ENCODE assay signal across 15 cellular contexts in the genomic region with DNA sequence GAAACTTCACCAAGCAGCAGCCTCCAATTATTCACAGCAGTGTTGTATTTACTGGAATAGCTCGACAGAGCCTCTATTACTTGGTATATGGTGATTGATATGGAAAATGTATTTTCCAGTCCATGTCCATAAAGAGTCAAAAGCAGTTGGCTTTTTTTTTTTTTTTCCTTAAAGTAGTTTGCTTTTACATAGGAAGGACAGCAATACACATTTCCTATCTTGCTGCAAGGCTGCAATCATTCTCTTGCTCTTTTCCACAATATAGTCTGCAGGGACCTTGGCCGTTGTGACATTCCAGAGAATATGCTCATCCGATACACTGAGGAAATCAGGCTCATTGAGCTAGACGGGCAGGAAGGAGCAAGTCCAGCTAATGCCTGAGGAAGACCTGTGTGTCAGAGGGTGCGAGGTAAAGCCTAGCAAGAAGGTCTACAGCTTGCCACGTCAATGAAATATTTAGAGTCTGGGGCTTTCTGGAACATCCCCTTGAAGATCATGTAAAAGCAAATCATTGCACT.
DNase-seq lines count a peak whose midpoint lies in the region; ATAC-seq and TF ChIP-seq lines count a peak whose summit lies in the region.
"Had no signal": no experiment of that assay in that cellular context is flagged by ENCODE, and none has a peak within 500 bp of the region (broad histone marks: within the 10 kb centered on the region; RNA-seq: fewer than 3 reads in every experiment).

No MANE protein-coding gene starts in this region.

- H3K4me1 ChIP-seq in HEK293 (ENCODE audit: control insufficient read depth, insufficient read depth, low read length): no peaks in the 10 kb centered on the region
- H3K4me1 ChIP-seq: HAP-1 had no signal

- peaks cover 53% of the 10 kb centered on the region for H3K27me3 Mint-ChIP-seq in stimulated activated memory B cell treated with anti-CD40 and anti-IgM and Interleukin-4, amounts not matched to agents 10 μg/mL and 1 μg/mL and 100 μg/mL, for 72 hours

- CTCF ChIA-PET in HEK293 (lab: Yijun Ruan, JAX): interaction anchor here (0.6 to 1.3 kb wide), 4 partner anchors 73 to 407 kb away, joined by 3 to 4 read pairs (median 3); no protein-coding TSS in a partner anchor
- CTCF ChIA-PET in RWPE1 (lab: Yijun Ruan, JAX): interaction anchor here (1.1 kb wide), 1 partner anchor 188 kb away, joined by 3 read pairs; no protein-coding TSS in a partner anchor

- TF ChIP-seq CTCF in HEK293 (tag by site-specific recombination; IDR thresholded peaks at IDR 0.05) (no peak), RWPE1 (conservative IDR thresholded peaks at IDR 0.05; ENCODE audit: low read depth) (no peak)

- peak; percentile 23 for DNase-seq in A172 (ENCODE audit: low spot score)
- peak; percentile 24 for DNase-seq in RWPE1 (ENCODE audit: low spot score)
- peak; percentile 12 for DNase-seq in kidney tubule cell (ENCODE audit: low spot score)
- no peak for DNase-seq in AML-193 (lab: John Stamatoyannopoulos, UW)
- DNase-seq: CD4-positive, alpha-beta T cell; DMS79; GDM1; HFFc6 had no signal

- POLR2A ChIA-PET in HEK293 (lab: Yijun Ruan, JAX) (no interaction called here), RWPE1 (lab: Yijun Ruan, JAX; ENCODE audit: low non-redundant PET) (no interaction called here)

- no peak overlapping the region for H3K27ac ChIP-seq in HEK293 (ENCODE audit: extremely low read depth, low read depth, low read length)
- H3K27ac ChIP-seq in RWPE1: no peak overlapping the region
- H3K27ac ChIP-seq: BLaER1 treated with 17β-estradiol and CSF1 and Interleukin-3, amounts not matched to agents 10 nM and 100 nM had no signal

- no peak overlapping the region for H3K4me3 Mint-ChIP-seq in stimulated activated memory B cell treated with anti-CD40 and anti-IgM and Interleukin-4, amounts not matched to agents 10 μg/mL and 1 μg/mL and 100 μg/mL, for 72 hours
- H3K4me3 Mint-ChIP-seq: CD4-positive, alpha-beta T cell; HFFc6 had no signal

- H3K4me1 Mint-ChIP-seq in stimulated activated memory B cell treated with anti-CD40 and anti-IgM and Interleukin-4, amounts not matched to agents 10 μg/mL and 1 μg/mL and 100 μg/mL, for 72 hours: no peaks in the 10 kb centered on the region

- H3K36me3 ChIP-seq in HEK293 (ENCODE audit: control insufficient read depth in 2 of 2, insufficient read depth in 1 of 2, low read length in 2 of 2): no peaks in the 10 kb centered on the region
- H3K36me3 ChIP-seq: BLaER1 treated with 17β-estradiol and CSF1 and Interleukin-3, amounts not matched to agents 10 nM and 100 nM; HAP-1 had no signal

- no peaks in the 10 kb centered on the region for H3K36me3 Mint-ChIP-seq in stimulated activated memory B cell treated with anti-CD40 and anti-IgM and Interleukin-4, amounts not matched to agents 10 μg/mL and 1 μg/mL and 100 μg/mL, for 72 hours

- no peak overlapping the region for H3K27ac Mint-ChIP-seq in stimulated activated memory B cell treated with anti-CD40 and anti-IgM and Interleukin-4, amounts not matched to agents 10 μg/mL and 1 μg/mL and 100 μg/mL, for 72 hours
- H3K27ac Mint-ChIP-seq: CD4-positive, alpha-beta T cell; HFFc6 had no signal

- H3K4me3 ChIP-seq in HEK293 (ENCODE audit: low read depth, low read length): no peak overlapping the region
- H3K4me3 ChIP-seq: BLaER1 treated with 17β-estradiol and CSF1 and Interleukin-3, amounts not matched to agents 10 nM and 100 nM; HAP-1; K562 had no signal

- no peak for ATAC-seq in stimulated activated memory B cell treated with anti-CD40 and anti-IgM and Interleukin-4, amounts not matched to agents 10 μg/mL and 1 μg/mL and 100 μg/mL, for 72 hours
- ATAC-seq in esophagus mucosa (no peak), GM21390 (IDR thresholded peaks at IDR 0.05; ENCODE audit: unreplicated experiment) (no peak)
- ATAC-seq: K562 had no signal

- no peaks in the 10 kb centered on the region for H3K9me3 ChIP-seq in HEK293 (ENCODE audit: control insufficient read depth, insufficient read depth, low read depth, low read length)
- H3K9me3 ChIP-seq: BLaER1 treated with 17β-estradiol and CSF1 and Interleukin-3, amounts not matched to agents 10 nM and 100 nM; HAP-1 had no signal

- H3K9me3 Mint-ChIP-seq in stimulated activated memory B cell treated with anti-CD40 and anti-IgM and Interleukin-4, amounts not matched to agents 10 μg/mL and 1 μg/mL and 100 μg/mL, for 72 hours: no peaks in the 10 kb centered on the region
- H3K9me3 Mint-ChIP-seq: CD4-positive, alpha-beta T cell; HFFc6 had no signal

TF ChIP-seq in HEK293, 187 proteins besides CTCF, POLR2A, EP300 and RAD21:
- TF ChIP-seq ZNF76 (tag by site-specific recombination; IDR thresholded peaks at IDR 0.05; ENCODE audit: borderline replicate concordance, low read depth) (no peak), ZNF157 (tag by site-specific recombination; IDR thresholded peaks at IDR 0.05) (peak; percentile 94)

Comparison
In these comparisons a context has a peak if more than half of its experiments do, and no peak if none do; other contexts are left out.
1. DNase-seq: peak in A172 (single experiment), RWPE1 (single experiment) and kidney tubule cell (single experiment); none in AML-193 (0 of 2).